In the genomic region with DNA sequence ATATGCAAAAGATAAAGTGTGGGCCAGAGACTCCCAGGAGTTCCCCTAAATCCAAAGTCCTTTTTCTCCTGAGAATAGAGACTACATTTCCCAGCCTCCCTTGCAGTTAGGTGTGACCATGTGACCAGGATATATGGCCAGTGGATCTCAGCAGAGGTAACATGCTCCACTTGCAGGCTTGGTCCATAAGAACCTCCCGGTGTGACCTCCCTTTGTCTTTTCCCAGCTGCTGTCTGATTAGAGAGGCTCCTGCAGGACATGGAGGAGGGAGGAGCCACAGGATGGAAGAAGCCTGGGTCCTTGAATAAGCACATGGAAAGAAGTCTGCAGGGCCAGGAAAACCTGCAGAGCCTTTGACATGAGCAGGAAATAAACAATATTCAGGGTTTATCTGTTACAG, we compare ENCODE assay signal across 21 cellular contexts.
DNase-seq lines count a peak whose midpoint lies in the region; ATAC-seq, FAIRE-seq and TF ChIP-seq lines count a peak whose summit lies in the region.
"Had no signal": no experiment of that assay in that cellular context is flagged by ENCODE, and none has a peak within 500 bp of the region (broad histone marks: within the 10 kb centered on the region; RNA-seq: fewer than 3 reads in every experiment).

No MANE protein-coding gene starts in this region.

- H3K4me1 ChIP-seq in Loucy (ENCODE audit: insufficient read depth, low read length, poor library complexity, severe bottlenecking), result peaks cover 56% of the 10 kb centered on the region
- peaks cover 11% of the 10 kb centered on the region for H3K4me1 ChIP-seq in HepG2 (ENCODE audit: insufficient read depth, low read length)
- peaks cover 29% of the 10 kb centered on the region for H3K4me1 ChIP-seq in CD4-positive, alpha-beta memory T cell (ENCODE audit: insufficient read depth, low read length)
- H3K4me1 ChIP-seq: gastrocnemius medialis, lower lobe of right lung had no signal

- BruUV-seq in HepG2 (replicated peaks; lab: Mats Ljungman, UMichigan), result no TSS peak

- H3K9me3 ChIP-seq in Loucy (ENCODE audit: insufficient read depth, low read depth, low read length), result peaks cover 6% of the 10 kb centered on the region; the same call in 1 of the 2 replicates
- no peaks in the 10 kb centered on the region for H3K9me3 ChIP-seq in HepG2 (ENCODE audit: low read length)
- no peaks in the 10 kb centered on the region for H3K9me3 ChIP-seq in CD4-positive, alpha-beta memory T cell (ENCODE audit: control insufficient read depth in 1 of 2, low read length in 2 of 2)
- H3K9me3 ChIP-seq: gastrocnemius medialis, lower lobe of right lung had no signal

- no peaks in the 10 kb centered on the region for H3K27me3 ChIP-seq in Loucy (ENCODE audit: insufficient read depth, low read length, poor library complexity, severe bottlenecking)
- H3K27me3 ChIP-seq in HepG2 (ENCODE audit: control insufficient read depth in 1 of 2, insufficient read depth in 2 of 2, low read length in 2 of 2), result no peaks in the 10 kb centered on the region
- no peaks in the 10 kb centered on the region for H3K27me3 ChIP-seq in CD4-positive, alpha-beta memory T cell (ENCODE audit: insufficient read depth, low read length)

- no peak for TF ChIP-seq POLR2A in HepG2 (IDR thresholded peaks at IDR 0.05; ENCODE audit: insufficient read depth in 1 of 2, low read depth in 2 of 2, low read length in 2 of 2)

- peak; percentile 63 for FAIRE-seq in HepG2 (lab: Jason Lieb, UNC)
- FAIRE-seq: A204.1, colon, RCC 7860 had no signal

- H3K4me2 ChIP-seq in Loucy (ENCODE audit: low read depth, low read length, poor library complexity, severe bottlenecking) (peak overlapping the region; percentile 7), HepG2 (ENCODE audit: low read depth, low read length) (peak overlapping the region; percentile 52)

- H4K20me1 ChIP-seq in Loucy (ENCODE audit: insufficient read depth, low read length, poor library complexity, severe bottlenecking) (no peaks in the 10 kb centered on the region), HepG2 (ENCODE audit: insufficient read depth, low read length) (no peaks in the 10 kb centered on the region)

- H3K4me3 Mint-ChIP-seq in WTC11, result peak overlapping the region; percentile 11; the same call in 1 of the 2 replicates
- H3K4me3 Mint-ChIP-seq in activated CD4-positive, alpha-beta T cell treated with anti-CD3 and anti-CD28 coated beads, Interleukin-2, amount 10 ng/mL, durations not matched to agents 7 days and 5 days, result no peak overlapping the region
- H3K4me3 Mint-ChIP-seq in CD4-positive, alpha-beta memory T cell, result no peak overlapping the region
- H3K4me3 Mint-ChIP-seq: activated CD8-positive, alpha-beta T cell treated with anti-CD3 and anti-CD28 coated beads for 36 hours; activated naive CD8-positive, alpha-beta T cell had no signal

- H3K4me3 ChIP-seq in Loucy (ENCODE audit: low read length, poor library complexity, severe bottlenecking) (no peak overlapping the region), HepG2 (replicated peaks in 1 of 3; ENCODE audit: insufficient read depth in 1 of 3, low read depth in 2 of 3, low read length in 3 of 3) (no peak overlapping the region)
- H3K4me3 ChIP-seq in CD4-positive, alpha-beta memory T cell (ENCODE audit: low read length in 2 of 2), result no peak overlapping the region
- H3K4me3 ChIP-seq: gastrocnemius medialis, lower lobe of right lung had no signal

- H3K27me3 Mint-ChIP-seq in WTC11 (ENCODE audit: low read depth), result peaks cover 33% of the 10 kb centered on the region
- peaks cover 13% of the 10 kb centered on the region for H3K27me3 Mint-ChIP-seq in activated CD4-positive, alpha-beta T cell treated with anti-CD3 and anti-CD28 coated beads, Interleukin-2, amount 10 ng/mL, durations not matched to agents 7 days and 5 days
- H3K27me3 Mint-ChIP-seq in CD4-positive, alpha-beta memory T cell, result peaks cover 0 to 1% of the 10 kb centered on the region in 2 donors
- H3K27me3 Mint-ChIP-seq: activated CD8-positive, alpha-beta T cell treated with anti-CD3 and anti-CD28 coated beads for 36 hours; activated naive CD8-positive, alpha-beta T cell had no signal

- no peak overlapping the region for H3K27ac Mint-ChIP-seq in WTC11
- H3K27ac Mint-ChIP-seq in activated CD4-positive, alpha-beta T cell treated with anti-CD3 and anti-CD28 coated beads, Interleukin-2, amount 10 ng/mL, durations not matched to agents 7 days and 5 days, result no peak overlapping the region
- no peak overlapping the region for H3K27ac Mint-ChIP-seq in CD4-positive, alpha-beta memory T cell
- H3K27ac Mint-ChIP-seq: activated CD8-positive, alpha-beta T cell treated with anti-CD3 and anti-CD28 coated beads for 36 hours; activated naive CD8-positive, alpha-beta T cell; naive B cell had no signal

- in situ Hi-C loops in HepG2 (cut with HindIII; ENCODE audit: extremely low pct_ligation_motif_present, low pct_unique_long_range_greater_than_20kb), result no loop called here

- intact Hi-C loops in HepG2 (cut with micrococcal nuclease; ENCODE audit: unreplicated experiment), result no loop called here
- intact Hi-C loops in CD4-positive, alpha-beta memory T cell (cut with micrococcal nuclease), result no loop called here

- CTCF ChIA-PET in WTC11 (lab: Charles Lee), result interaction anchor here (1.0 kb wide), 1 partner anchor 18 kb away, joined by 3 read pairs; no protein-coding TSS in a partner anchor
- CTCF ChIA-PET in HepG2 (lab: Yijun Ruan, JAX; ENCODE audit: low intra/inter-chr PET ratio, low total read pairs), result no interaction called here
- CTCF ChIA-PET in activated CD4-positive, alpha-beta T cell treated with anti-CD3 and anti-CD28 coated beads, Interleukin-2, amount 10 ng/mL, durations not matched to agents 7 days and 5 days (lab: Charles Lee), result interaction anchor here (1.6 kb wide), 1 partner anchor 12 kb away, joined by 3 read pairs; no protein-coding TSS in a partner anchor
- CTCF ChIA-PET in CD4-positive, alpha-beta memory T cell (lab: Charles Lee; ENCODE audit: partially characterized antibody), result no interaction called here

- WGBS in HepG2 (ENCODE audit: low lambda C conversion rate), result 11% methylated on average over 1 of the region's 1 CpG

- no peaks in the 10 kb centered on the region for H3K9me2 ChIP-seq in Loucy (replicated peaks; ENCODE audit: low read depth, low read length)

- POLR2A ChIA-PET in WTC11 (lab: Charles Lee), result no interaction called here
- POLR2A ChIA-PET in HepG2 (lab: Yijun Ruan, JAX), result interaction anchor here (1.5 kb wide), 1 partner anchor 10 kb away, joined by 3 read pairs; no protein-coding TSS in a partner anchor
- POLR2A ChIA-PET in activated CD4-positive, alpha-beta T cell treated with anti-CD3 and anti-CD28 coated beads, Interleukin-2, amount 10 ng/mL, durations not matched to agents 7 days and 5 days (lab: Charles Lee), result no interaction called here
- POLR2A ChIA-PET in CD4-positive, alpha-beta memory T cell (lab: Charles Lee; ENCODE audit: partially characterized antibody), result no interaction called here

- peaks cover 17% of the 10 kb centered on the region for H3F3A ChIP-seq in Loucy (ENCODE audit: low read depth)

- H3K9ac ChIP-seq in Loucy (ENCODE audit: low read depth, low read length, poor library complexity, severe bottlenecking) (peak overlapping the region; percentile 8), HepG2 (ENCODE audit: insufficient read depth, low read depth, low read length) (no peak overlapping the region)
- H3K9ac ChIP-seq: parathyroid adenoma had no signal

- peak; percentile 10 for DNase-seq in NCI-H2029 (lab: John Stamatoyannopoulos, UW)
- DNase-seq in NCI-H2029 treated with DMSO at 0.1 percent for 48 hours (lab: John Stamatoyannopoulos, UW), result no peak
- peak; percentile 38 for DNase-seq in WTC11 (ENCODE audit: low spot score)
- DNase-seq in HepG2 (ENCODE audit: low spot score), result peak; percentile 39
- DNase-seq in activated naive CD4-positive, alpha-beta T cell (lab: John Stamatoyannopoulos, UW), result no peak
- DNase-seq in activated CD4-positive, alpha-beta T cell treated with anti-CD3 and anti-CD28 coated beads, Interleukin-2, amount 10 ng/mL, durations not matched to agents 7 days and 5 days, result no peak
- no peak for DNase-seq in CD4-positive, alpha-beta memory T cell
- DNase-seq: activated CD8-positive, alpha-beta T cell treated with anti-CD3 and anti-CD28 coated beads for 36 hours; activated T-cell treated with anti-CD3 and anti-CD28 coated beads, Interleukin-2, amount 50 U/mL, for 48 hours; erythroblast; gastrocnemius medialis; lower lobe of right lung; naive B cell; SW 1271 had no signal

- H3K36me3 Mint-ChIP-seq in WTC11, result no peaks in the 10 kb centered on the region
- no peaks in the 10 kb centered on the region for H3K36me3 Mint-ChIP-seq in activated CD4-positive, alpha-beta T cell treated with anti-CD3 and anti-CD28 coated beads, Interleukin-2, amount 10 ng/mL, durations not matched to agents 7 days and 5 days (ENCODE audit: low read depth)
- peaks cover 0 to 4% of the 10 kb centered on the region in 2 donors for H3K36me3 Mint-ChIP-seq in CD4-positive, alpha-beta memory T cell
- H3K36me3 Mint-ChIP-seq: naive B cell had no signal

- peaks cover 10% of the 10 kb centered on the region for H3K4me1 Mint-ChIP-seq in WTC11
- peaks cover 22% of the 10 kb centered on the region for H3K4me1 Mint-ChIP-seq in activated CD4-positive, alpha-beta T cell treated with anti-CD3 and anti-CD28 coated beads, Interleukin-2, amount 10 ng/mL, durations not matched to agents 7 days and 5 days
- peaks cover 12 to 33% (median 26%) of the 10 kb centered on the region in 4 donors for H3K4me1 Mint-ChIP-seq in CD4-positive, alpha-beta memory T cell

- TF ChIP-seq EP300 in HepG2 (IDR thresholded peaks at IDR 0.05; ENCODE audit: low read depth in 2 of 2, low read length in 2 of 2) (no peak), HepG2 (CRISPR knock-in tag; IDR thresholded peaks at IDR 0.05; ENCODE audit: borderline replicate concordance) (no peak)

- peak; percentile 97 for ATAC-seq in WTC11
- ATAC-seq in HepG2, result peak; percentile 89
- ATAC-seq: activated CD8-positive, alpha-beta T cell treated with anti-CD3 and anti-CD28 coated beads for 36 hours; gastrocnemius medialis; lower lobe of right lung had no signal

- H3K9me3 Mint-ChIP-seq in WTC11, result peaks cover 13% of the 10 kb centered on the region
- H3K9me3 Mint-ChIP-seq in activated CD4-positive, alpha-beta T cell treated with anti-CD3 and anti-CD28 coated beads, Interleukin-2, amount 10 ng/mL, durations not matched to agents 7 days and 5 days, result no peaks in the 10 kb centered on the region
- H3K9me3 Mint-ChIP-seq in CD4-positive, alpha-beta memory T cell, result peaks cover 0 to 7% (median 0%) of the 10 kb centered on the region in 8 donors

- TF ChIP-seq RAD21 in HepG2 (CRISPR knock-in tag; IDR thresholded peaks at IDR 0.05), result no peak

- no peak overlapping the region for H3K27ac ChIP-seq in HepG2 (ENCODE audit: extremely low read length, insufficient read depth, low read length)
- no peak overlapping the region for H3K27ac ChIP-seq in CD4-positive, alpha-beta memory T cell (ENCODE audit: low read depth, low read length)
- H3K27ac ChIP-seq: C4-2B, gastrocnemius medialis, lower lobe of right lung, parathyroid adenoma had no signal

- H3K79me2 ChIP-seq in Loucy (ENCODE audit: insufficient read depth, low read length) (no peaks in the 10 kb centered on the region), HepG2 (ENCODE audit: insufficient read depth, low read length) (no peaks in the 10 kb centered on the region)
- H3K79me2 ChIP-seq: parathyroid adenoma had no signal

- peak overlapping the region; percentile 65 for H2AFZ ChIP-seq in Loucy (ENCODE audit: low read length)
- H2AFZ ChIP-seq in HepG2 (ENCODE audit: low read length), result no peak overlapping the region
- H2AFZ ChIP-seq: parathyroid adenoma had no signal

- H3K36me3 ChIP-seq in Loucy (ENCODE audit: insufficient read depth, low read length), result no peaks in the 10 kb centered on the region
- no peaks in the 10 kb centered on the region for H3K36me3 ChIP-seq in HepG2 (replicated peaks in 1 of 2; ENCODE audit: control insufficient read depth in 1 of 2, insufficient read depth in 2 of 2, low read length in 2 of 2)
- H3K36me3 ChIP-seq in CD4-positive, alpha-beta memory T cell (ENCODE audit: insufficient read depth, low read length), result no peaks in the 10 kb centered on the region
- H3K36me3 ChIP-seq: gastrocnemius medialis, lower lobe of right lung had no signal

- TF ChIP-seq CTCF in Loucy (conservative IDR thresholded peaks at IDR 0.05; ENCODE audit: low read length), result no peak
- no peak for TF ChIP-seq CTCF in WTC11 (IDR thresholded peaks at IDR 0.05)
- no peak for TF ChIP-seq CTCF in HepG2 (CRISPR knock-in tag; IDR thresholded peaks at IDR 0.05)

Comparison
In these comparisons a context has a peak if more than half of its experiments do, and no peak if none do; other contexts are left out.
1. DNase-seq: peak in NCI-H2029 (single experiment), WTC11 (single experiment) and HepG2 (single experiment); none in NCI-H2029 treated with DMSO at 0.1 percent for 48 hours (single experiment), activated naive CD4-positive, alpha-beta T cell (0 of 4), activated CD4-positive, alpha-beta T cell treated with anti-CD3 and anti-CD28 coated beads, Interleukin-2, amount 10 ng/mL, durations not matched to agents 7 days and 5 days (single experiment) and CD4-positive, alpha-beta memory T cell (0 of 5).
2. CTCF ChIA-PET loops: an anchor here in WTC11 (1.0 kb wide) and activated CD4-positive, alpha-beta T cell treated with anti-CD3 and anti-CD28 coated beads, Interleukin-2, amount 10 ng/mL, durations not matched to agents 7 days and 5 days (1.6 kb wide); none called in HepG2 and CD4-positive, alpha-beta memory T cell.